Comparison of ENCODE assay signal across 1 cellular context in the genomic region with DNA sequence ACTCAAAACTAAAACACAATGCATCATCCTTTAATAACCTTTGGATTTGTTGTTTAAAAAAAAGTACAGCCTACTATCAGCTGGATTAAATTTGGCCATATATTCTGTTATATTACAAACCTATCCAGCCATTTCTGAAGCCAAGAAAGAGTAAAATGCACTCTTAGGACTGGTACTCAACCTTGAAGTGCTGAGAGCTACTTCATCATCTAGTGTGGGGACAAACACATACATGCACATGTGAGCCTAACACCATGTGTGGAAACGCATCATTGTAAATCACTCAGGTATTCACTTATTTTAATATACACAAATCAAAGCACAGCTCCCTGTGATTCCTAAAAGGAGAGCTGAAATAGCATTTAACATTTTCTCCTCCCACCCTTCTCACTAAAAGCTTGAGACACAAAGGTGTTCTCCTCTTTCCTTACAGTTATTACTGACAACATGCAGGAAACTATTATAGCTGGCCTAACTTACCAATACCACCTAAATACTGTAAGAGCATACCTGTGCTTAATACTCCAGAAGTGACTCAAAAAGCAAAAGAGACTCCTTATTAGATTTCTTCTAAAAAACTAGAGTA.
TF ChIP-seq lines count a peak whose summit lies in the region.

No MANE protein-coding gene starts in this region.

TF ChIP-seq in WTC11, 78 proteins besides CTCF, POLR2A, EP300 and RAD21 (continued from another document):
- TF ChIP-seq, protein P1, sequence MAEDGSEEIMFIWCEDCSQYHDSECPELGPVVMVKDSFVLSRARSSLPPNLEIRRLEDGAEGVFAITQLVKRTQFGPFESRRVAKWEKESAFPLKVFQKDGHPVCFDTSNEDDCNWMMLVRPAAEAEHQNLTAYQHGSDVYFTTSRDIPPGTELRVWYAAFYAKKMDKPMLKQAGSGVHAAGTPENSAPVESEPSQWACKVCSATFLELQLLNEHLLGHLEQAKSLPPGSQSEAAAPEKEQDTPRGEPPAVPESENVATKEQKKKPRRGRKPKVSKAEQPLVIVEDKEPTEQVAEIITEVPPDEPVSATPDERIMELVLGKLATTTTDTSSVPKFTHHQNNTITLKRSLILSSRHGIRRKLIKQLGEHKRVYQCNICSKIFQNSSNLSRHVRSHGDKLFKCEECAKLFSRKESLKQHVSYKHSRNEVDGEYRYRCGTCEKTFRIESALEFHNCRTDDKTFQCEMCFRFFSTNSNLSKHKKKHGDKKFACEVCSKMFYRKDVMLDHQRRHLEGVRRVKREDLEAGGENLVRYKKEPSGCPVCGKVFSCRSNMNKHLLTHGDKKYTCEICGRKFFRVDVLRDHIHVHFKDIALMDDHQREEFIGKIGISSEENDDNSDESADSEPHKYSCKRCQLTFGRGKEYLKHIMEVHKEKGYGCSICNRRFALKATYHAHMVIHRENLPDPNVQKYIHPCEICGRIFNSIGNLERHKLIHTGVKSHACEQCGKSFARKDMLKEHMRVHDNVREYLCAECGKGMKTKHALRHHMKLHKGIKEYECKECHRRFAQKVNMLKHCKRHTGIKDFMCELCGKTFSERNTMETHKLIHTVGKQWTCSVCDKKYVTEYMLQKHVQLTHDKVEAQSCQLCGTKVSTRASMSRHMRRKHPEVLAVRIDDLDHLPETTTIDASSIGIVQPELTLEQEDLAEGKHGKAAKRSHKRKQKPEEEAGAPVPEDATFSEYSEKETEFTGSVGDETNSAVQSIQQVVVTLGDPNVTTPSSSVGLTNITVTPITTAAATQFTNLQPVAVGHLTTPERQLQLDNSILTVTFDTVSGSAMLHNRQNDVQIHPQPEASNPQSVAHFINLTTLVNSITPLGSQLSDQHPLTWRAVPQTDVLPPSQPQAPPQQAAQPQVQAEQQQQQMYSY (CRISPR knock-in tag; IDR thresholded peaks at IDR 0.05), result no peak
- TF ChIP-seq TEAD4 (CRISPR knock-in tag; IDR thresholded peaks at IDR 0.05), result no peak
- no peak for TF ChIP-seq GABPB1 (CRISPR knock-in tag; IDR thresholded peaks at IDR 0.05)
- TF ChIP-seq, protein P2, sequence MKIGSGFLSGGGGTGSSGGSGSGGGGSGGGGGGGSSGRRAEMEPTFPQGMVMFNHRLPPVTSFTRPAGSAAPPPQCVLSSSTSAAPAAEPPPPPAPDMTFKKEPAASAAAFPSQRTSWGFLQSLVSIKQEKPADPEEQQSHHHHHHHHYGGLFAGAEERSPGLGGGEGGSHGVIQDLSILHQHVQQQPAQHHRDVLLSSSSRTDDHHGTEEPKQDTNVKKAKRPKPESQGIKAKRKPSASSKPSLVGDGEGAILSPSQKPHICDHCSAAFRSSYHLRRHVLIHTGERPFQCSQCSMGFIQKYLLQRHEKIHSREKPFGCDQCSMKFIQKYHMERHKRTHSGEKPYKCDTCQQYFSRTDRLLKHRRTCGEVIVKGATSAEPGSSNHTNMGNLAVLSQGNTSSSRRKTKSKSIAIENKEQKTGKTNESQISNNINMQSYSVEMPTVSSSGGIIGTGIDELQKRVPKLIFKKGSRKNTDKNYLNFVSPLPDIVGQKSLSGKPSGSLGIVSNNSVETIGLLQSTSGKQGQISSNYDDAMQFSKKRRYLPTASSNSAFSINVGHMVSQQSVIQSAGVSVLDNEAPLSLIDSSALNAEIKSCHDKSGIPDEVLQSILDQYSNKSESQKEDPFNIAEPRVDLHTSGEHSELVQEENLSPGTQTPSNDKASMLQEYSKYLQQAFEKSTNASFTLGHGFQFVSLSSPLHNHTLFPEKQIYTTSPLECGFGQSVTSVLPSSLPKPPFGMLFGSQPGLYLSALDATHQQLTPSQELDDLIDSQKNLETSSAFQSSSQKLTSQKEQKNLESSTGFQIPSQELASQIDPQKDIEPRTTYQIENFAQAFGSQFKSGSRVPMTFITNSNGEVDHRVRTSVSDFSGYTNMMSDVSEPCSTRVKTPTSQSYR (CRISPR knock-in tag; IDR thresholded peaks at IDR 0.05), result no peak
- TF ChIP-seq NFYB (CRISPR knock-in tag; conservative IDR thresholded peaks at IDR 0.05; ENCODE audit: low read depth), result no peak
TF ChIP-seq in WTC11: peak in this region for 0.
